Comparison of ENCODE assay signal across 1 cellular context in genomic region chr19:18656337-18657086, GRCh38.
TF ChIP-seq lines count a peak whose summit lies in the region.

No MANE protein-coding gene starts in this region.

TF ChIP-seq in A549, 52 proteins besides CTCF, POLR2A, EP300 and RAD21 (continued from another document):
- no peak for TF ChIP-seq PBX3 (IDR thresholded peaks at IDR 0.05)
- TF ChIP-seq RARB (CRISPR knock-in tag; IDR thresholded peaks at IDR 0.05), result no peak
- TF ChIP-seq POLR2AphosphoS2 (conservative IDR thresholded peaks at IDR 0.05; ENCODE audit: low read length), result no peak
- TF ChIP-seq KDM5A (IDR thresholded peaks at IDR 0.05), result no peak
- TF ChIP-seq NPAS2 (CRISPR knock-in tag; IDR thresholded peaks at IDR 0.05; ENCODE audit: borderline replicate concordance), result no peak
- no peak for TF ChIP-seq ATOH8 (CRISPR knock-in tag; IDR thresholded peaks at IDR 0.05; ENCODE audit: low read depth)
- TF ChIP-seq ZC3H11A (IDR thresholded peaks at IDR 0.05), result no peak
- TF ChIP-seq HDAC2 (IDR thresholded peaks at IDR 0.05), result no peak
- no peak for TF ChIP-seq NR3C1 (IDR thresholded peaks at IDR 0.05)
- no peak for TF ChIP-seq JUN (IDR thresholded peaks at IDR 0.05)
- TF ChIP-seq EHF (CRISPR knock-in tag; IDR thresholded peaks at IDR 0.05), result no peak
- TF ChIP-seq CEBPB (IDR thresholded peaks at IDR 0.05), result no peak
- no peak for TF ChIP-seq TFCP2L1 (CRISPR knock-in tag; IDR thresholded peaks at IDR 0.05)
- no peak for TF ChIP-seq CHD2 (IDR thresholded peaks at IDR 0.05; ENCODE audit: low read length, partially characterized antibody)
